Comparison of ENCODE assay signal across 2 cellular contexts in the genomic region with DNA sequence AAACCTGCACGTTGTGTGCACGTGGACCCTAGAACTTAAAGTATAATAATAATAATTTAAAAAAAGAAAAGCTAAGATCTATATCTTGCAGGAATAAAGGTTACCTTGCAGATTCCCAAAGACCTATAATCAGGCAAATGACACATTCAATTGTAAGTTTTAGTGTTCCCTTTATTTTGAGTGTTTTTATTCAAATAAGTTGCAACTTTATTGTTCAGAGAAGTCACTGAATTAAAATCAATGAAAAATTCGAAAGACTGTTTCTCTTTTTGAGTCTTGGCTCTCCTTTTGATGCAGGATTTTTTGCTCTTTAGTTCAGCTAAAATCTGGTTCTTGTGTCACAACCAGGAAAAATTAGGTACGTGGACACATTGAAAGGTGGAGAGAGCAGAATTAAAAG.
TF ChIP-seq lines count a peak whose summit lies in the region.

No MANE protein-coding gene starts in this region.

TF ChIP-seq in GM12878, 131 proteins besides CTCF, POLR2A, EP300 and RAD21:
- TF ChIP-seq BACH1 (IDR thresholded peaks at IDR 0.05; ENCODE audit: borderline replicate concordance) (no peak), FOXK2 (IDR thresholded peaks at IDR 0.05) (no peak)
- TF ChIP-seq, protein P1, sequence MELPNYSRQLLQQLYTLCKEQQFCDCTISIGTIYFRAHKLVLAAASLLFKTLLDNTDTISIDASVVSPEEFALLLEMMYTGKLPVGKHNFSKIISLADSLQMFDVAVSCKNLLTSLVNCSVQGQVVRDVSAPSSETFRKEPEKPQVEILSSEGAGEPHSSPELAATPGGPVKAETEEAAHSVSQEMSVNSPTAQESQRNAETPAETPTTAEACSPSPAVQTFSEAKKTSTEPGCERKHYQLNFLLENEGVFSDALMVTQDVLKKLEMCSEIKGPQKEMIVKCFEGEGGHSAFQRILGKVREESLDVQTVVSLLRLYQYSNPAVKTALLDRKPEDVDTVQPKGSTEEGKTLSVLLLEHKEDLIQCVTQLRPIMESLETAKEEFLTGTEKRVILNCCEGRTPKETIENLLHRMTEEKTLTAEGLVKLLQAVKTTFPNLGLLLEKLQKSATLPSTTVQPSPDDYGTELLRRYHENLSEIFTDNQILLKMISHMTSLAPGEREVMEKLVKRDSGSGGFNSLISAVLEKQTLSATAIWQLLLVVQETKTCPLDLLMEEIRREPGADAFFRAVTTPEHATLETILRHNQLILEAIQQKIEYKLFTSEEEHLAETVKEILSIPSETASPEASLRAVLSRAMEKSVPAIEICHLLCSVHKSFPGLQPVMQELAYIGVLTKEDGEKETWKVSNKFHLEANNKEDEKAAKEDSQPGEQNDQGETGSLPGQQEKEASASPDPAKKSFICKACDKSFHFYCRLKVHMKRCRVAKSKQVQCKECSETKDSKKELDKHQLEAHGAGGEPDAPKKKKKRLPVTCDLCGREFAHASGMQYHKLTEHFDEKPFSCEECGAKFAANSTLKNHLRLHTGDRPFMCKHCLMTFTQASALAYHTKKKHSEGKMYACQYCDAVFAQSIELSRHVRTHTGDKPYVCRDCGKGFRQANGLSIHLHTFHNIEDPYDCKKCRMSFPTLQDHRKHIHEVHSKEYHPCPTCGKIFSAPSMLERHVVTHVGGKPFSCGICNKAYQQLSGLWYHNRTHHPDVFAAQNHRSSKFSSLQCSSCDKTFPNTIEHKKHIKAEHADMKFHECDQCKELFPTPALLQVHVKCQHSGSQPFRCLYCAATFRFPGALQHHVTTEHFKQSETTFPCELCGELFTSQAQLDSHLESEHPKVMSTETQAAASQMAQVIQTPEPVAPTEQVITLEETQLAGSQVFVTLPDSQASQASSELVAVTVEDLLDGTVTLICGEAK (IDR thresholded peaks at IDR 0.05; ENCODE audit: borderline replicate concordance), result peak; percentile 65; the same call in 1 of the 2 replicates
TF ChIP-seq in GM12878: peak in this region for 1.

TF ChIP-seq in K562, 482 proteins besides CTCF, POLR2A, EP300 and RAD21:
- TF ChIP-seq TEAD1 (CRISPR knock-in tag; IDR thresholded peaks at IDR 0.05), result no peak
- TF ChIP-seq, protein P2, sequence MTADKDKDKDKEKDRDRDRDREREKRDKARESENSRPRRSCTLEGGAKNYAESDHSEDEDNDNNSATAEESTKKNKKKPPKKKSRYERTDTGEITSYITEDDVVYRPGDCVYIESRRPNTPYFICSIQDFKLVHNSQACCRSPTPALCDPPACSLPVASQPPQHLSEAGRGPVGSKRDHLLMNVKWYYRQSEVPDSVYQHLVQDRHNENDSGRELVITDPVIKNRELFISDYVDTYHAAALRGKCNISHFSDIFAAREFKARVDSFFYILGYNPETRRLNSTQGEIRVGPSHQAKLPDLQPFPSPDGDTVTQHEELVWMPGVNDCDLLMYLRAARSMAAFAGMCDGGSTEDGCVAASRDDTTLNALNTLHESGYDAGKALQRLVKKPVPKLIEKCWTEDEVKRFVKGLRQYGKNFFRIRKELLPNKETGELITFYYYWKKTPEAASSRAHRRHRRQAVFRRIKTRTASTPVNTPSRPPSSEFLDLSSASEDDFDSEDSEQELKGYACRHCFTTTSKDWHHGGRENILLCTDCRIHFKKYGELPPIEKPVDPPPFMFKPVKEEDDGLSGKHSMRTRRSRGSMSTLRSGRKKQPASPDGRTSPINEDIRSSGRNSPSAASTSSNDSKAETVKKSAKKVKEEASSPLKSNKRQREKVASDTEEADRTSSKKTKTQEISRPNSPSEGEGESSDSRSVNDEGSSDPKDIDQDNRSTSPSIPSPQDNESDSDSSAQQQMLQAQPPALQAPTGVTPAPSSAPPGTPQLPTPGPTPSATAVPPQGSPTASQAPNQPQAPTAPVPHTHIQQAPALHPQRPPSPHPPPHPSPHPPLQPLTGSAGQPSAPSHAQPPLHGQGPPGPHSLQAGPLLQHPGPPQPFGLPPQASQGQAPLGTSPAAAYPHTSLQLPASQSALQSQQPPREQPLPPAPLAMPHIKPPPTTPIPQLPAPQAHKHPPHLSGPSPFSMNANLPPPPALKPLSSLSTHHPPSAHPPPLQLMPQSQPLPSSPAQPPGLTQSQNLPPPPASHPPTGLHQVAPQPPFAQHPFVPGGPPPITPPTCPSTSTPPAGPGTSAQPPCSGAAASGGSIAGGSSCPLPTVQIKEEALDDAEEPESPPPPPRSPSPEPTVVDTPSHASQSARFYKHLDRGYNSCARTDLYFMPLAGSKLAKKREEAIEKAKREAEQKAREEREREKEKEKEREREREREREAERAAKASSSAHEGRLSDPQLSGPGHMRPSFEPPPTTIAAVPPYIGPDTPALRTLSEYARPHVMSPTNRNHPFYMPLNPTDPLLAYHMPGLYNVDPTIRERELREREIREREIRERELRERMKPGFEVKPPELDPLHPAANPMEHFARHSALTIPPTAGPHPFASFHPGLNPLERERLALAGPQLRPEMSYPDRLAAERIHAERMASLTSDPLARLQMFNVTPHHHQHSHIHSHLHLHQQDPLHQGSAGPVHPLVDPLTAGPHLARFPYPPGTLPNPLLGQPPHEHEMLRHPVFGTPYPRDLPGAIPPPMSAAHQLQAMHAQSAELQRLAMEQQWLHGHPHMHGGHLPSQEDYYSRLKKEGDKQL (CRISPR knock-in tag; IDR thresholded peaks at IDR 0.05; ENCODE audit: borderline replicate concordance), result no peak
- no peak for TF ChIP-seq FOXJ3 (CRISPR knock-in tag; IDR thresholded peaks at IDR 0.05)
- TF ChIP-seq, protein P1 (IDR thresholded peaks at IDR 0.05), result peak; percentile 77
- TF ChIP-seq, protein P1 (CRISPR knock-in tag; IDR thresholded peaks at IDR 0.05), result peak; percentile 45; the same call in 1 of the 2 replicates
- no peak for TF ChIP-seq KAT7 (CRISPR knock-in tag; IDR thresholded peaks at IDR 0.05; ENCODE audit: borderline replicate concordance)
- no peak for TF ChIP-seq ZNF717 (CRISPR knock-in tag; IDR thresholded peaks at IDR 0.05)
